ENCODE assay signal across 1 cellular context in the genomic region with DNA sequence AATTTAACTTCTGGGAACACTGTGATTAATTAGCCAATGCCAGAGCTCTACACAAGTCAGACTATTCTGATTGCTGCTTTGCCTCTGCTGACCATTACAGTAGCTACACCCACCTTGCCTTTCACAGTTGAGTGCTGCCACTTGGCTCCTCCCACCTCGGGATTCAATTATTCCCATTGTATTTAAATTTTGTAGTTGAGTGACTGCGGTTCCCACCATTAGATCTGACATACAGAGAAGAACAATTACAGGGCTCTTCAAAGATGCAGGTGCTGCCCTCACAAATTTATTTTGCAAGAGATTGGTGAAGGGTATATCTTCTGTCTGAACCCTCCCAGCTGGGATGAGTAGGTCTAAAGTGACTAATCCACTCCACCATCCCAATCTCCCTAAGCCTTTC. TPM values are rescaled to one million over a fixed set of nuclear protein-coding genes. Genes with fewer than 3 reads are reported as not detected.
"Had no signal": no experiment of that assay in that cellular context is flagged by ENCODE, and none has a peak within 500 bp of the region (broad histone marks: within the 10 kb centered on the region; RNA-seq: fewer than 3 reads in every experiment).

No MANE protein-coding gene starts in this region.

RNA-seq across cellular contexts. Expression of gene PKIB, which starts 11.9 kb away (rescaled TPM):
- total RNA-seq: GM23248 had no signal
